In the genomic region with DNA sequence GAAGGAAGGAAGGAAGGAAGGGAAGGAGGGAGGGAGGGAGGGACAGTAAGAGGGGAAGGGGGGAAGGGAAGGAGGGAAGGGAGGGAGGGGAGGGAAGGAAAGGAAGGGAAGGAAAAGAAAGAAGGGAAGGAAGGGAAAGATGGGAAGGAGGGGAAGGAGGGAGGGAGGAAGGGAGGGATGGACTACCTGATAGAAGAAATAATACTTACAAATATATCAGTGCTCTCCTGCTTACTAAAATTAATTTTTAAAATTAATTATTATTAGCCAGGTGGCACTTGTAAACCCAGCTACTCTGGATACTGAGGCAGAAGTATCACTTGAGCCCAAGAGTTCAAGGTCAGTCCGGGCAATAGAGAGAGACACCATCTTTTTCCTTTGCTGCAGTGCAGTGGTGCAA, we compare ENCODE assay signal across 6 cellular contexts.
"Had no signal": no experiment of that assay in that cellular context is flagged by ENCODE, and none has a peak within 500 bp of the region (broad histone marks: within the 10 kb centered on the region; RNA-seq: fewer than 3 reads in every experiment).

No MANE protein-coding gene starts in this region.

- H3K9me3 Mint-ChIP-seq: IgD-negative memory B cell had no signal

- H3K4me3 Mint-ChIP-seq: IgD-negative memory B cell had no signal

- FAIRE-seq: HTR-8/SVneo had no signal

- DNase-seq: IMR-90, KBM-7, KG1 had no signal

- H3K27ac Mint-ChIP-seq: IgD-negative memory B cell had no signal

- H3K27ac ChIP-seq: HL-60 had no signal

- H3K4me1 Mint-ChIP-seq: IgD-negative memory B cell had no signal
